Comparison of ENCODE assay signal across 19 cellular contexts in the genomic region with DNA sequence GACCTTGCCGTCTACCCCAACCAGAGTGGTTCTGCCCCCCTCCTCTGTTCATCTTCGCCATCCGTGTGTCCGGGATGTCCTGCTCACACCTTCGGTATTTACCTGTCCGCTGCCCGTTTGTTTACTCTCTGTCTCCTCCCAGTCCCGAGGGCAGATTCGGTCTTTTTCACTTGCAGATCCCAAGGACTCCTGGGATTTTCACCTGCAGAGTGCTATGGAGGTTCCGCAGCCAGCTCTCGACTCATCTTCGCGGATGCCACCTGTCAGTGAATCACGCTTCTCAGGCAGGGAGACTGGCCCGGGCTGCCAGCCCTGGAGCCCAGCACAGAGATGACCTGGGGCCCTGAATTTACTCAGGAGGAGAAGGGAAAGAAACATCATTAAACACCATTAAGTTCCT. TPM values are rescaled to one million over a fixed set of nuclear protein-coding genes. Genes with fewer than 3 reads are reported as not detected.
DNase-seq lines count a peak whose midpoint lies in the region; ATAC-seq and TF ChIP-seq lines count a peak whose summit lies in the region.
"Had no signal": no experiment of that assay in that cellular context is flagged by ENCODE, and none has a peak within 500 bp of the region (broad histone marks: within the 10 kb centered on the region; RNA-seq: fewer than 3 reads in every experiment).

No MANE protein-coding gene starts in this region.

- H3K18ac ChIP-seq in IMR-90 (ENCODE audit: low read depth, low read length) (peak overlapping the region; percentile 35), neuronal stem cell (ENCODE audit: low read length) (no peak overlapping the region)

- WGBS in IMR-90 (ENCODE audit: extremely low coverage in 2 of 2, insufficient read length in 1 of 2), 2 experiments, result 80% methylated on average over 9 of the region's 15 CpGs; no CpG with 5 or more reads in 1 of the 2 experiments
- WGBS in esophagus squamous epithelium, 2 donors, result 72 to 81% methylated on average over 8 of the region's 15 CpGs
- no CpG with 5 or more reads among the region's 15 CpGs for WGBS in neuronal stem cell (ENCODE audit: extremely low coverage in 2 of 2, insufficient read length in 2 of 2, insufficient replicate concordance in 1 of 2), 2 donors
- WGBS in upper lobe of left lung, 2 donors, result 83 to 87% methylated on average over 14 to 15 of the region's 15 CpGs

- H3K9me1 ChIP-seq in IMR-90 (ENCODE audit: insufficient read depth, low read length), result peaks cover 24% of the 10 kb centered on the region

- H3K79me1 ChIP-seq in IMR-90 (ENCODE audit: low read depth in 1 of 2, low read length in 2 of 2) (peaks cover 17 to 69% of the 10 kb centered on the region in 2 experiments; a peak in 3 of 4 replicates), neuronal stem cell (ENCODE audit: low read depth, low read length) (peaks cover 3% of the 10 kb centered on the region)

- dilution Hi-C loops in IMR-90 (cut with HindIII; ENCODE audit: low sequenced_read_pairs, unreplicated experiment), result no loop called here

- peak overlapping the region; percentile 79 for H3K4ac ChIP-seq in IMR-90 (ENCODE audit: low read depth, low read length)
- H3K4ac ChIP-seq in neuronal stem cell (ENCODE audit: low read length), result no peak overlapping the region

- H3K9ac ChIP-seq in IMR-90 (ENCODE audit: low read depth, low read length) (no peak overlapping the region; the same call in 1 of the 2 replicates), neuronal stem cell (ENCODE audit: low read depth, low read length, poor library complexity) (no peak overlapping the region)

- H2BK120ac ChIP-seq in IMR-90 (ENCODE audit: low read depth, low read length) (peak overlapping the region; percentile 75), neuronal stem cell (ENCODE audit: low read depth, low read length) (no peak overlapping the region)

- H3K14ac ChIP-seq in IMR-90 (replicated peaks; ENCODE audit: low read depth, low read length) (peak overlapping the region; percentile 77), neuronal stem cell (ENCODE audit: low read length) (no peak overlapping the region)

- H3K56ac ChIP-seq in IMR-90 (ENCODE audit: extremely low read depth, insufficient read depth, low read length), result no peak overlapping the region

- H3K4me2 ChIP-seq in IMR-90 (ENCODE audit: low read depth, low read length) (no peak overlapping the region), neuronal stem cell (ENCODE audit: insufficient read depth, low read length, poor library complexity, severe bottlenecking) (no peak overlapping the region)

- peak overlapping the region; percentile 32 for H4K5ac ChIP-seq in IMR-90 (ENCODE audit: low read depth, low read length)

- in situ Hi-C loops in IMR-90 (cut with MboI; ENCODE audit: low sequenced_read_pairs), result no loop called here
- in situ Hi-C loops in GM13977 (cut with MboI; ENCODE audit: low pct_unique_long_range_greater_than_20kb, low sequenced_read_pairs, unreplicated experiment), result no loop called here

- peak overlapping the region; percentile 64; the same call in 1 of the 2 replicates for H2BK20ac ChIP-seq in IMR-90 (ENCODE audit: low read depth, low read length)

- H3K27ac ChIP-seq in IMR-90 (ENCODE audit: insufficient read depth, low read length) (peak overlapping the region; percentile 13; the same call in 1 of the 2 replicates), esophagus squamous epithelium (peak overlapping the region; percentile 69 to 93 (median 92)), neuronal stem cell (replicated peaks; ENCODE audit: low read length) (no peak overlapping the region), upper lobe of left lung (peak overlapping the region; percentile 71 to 86 (median 76))
- H3K27ac ChIP-seq: SJCRH30 had no signal

- H3K23ac ChIP-seq in IMR-90 (ENCODE audit: low read depth, low read length) (peak overlapping the region; percentile 32), neuronal stem cell (ENCODE audit: low read depth, low read length, poor library complexity) (peak overlapping the region; percentile 73)

- no peak overlapping the region for H2BK12ac ChIP-seq in neuronal stem cell (ENCODE audit: low read length)

- H2AK5ac ChIP-seq in IMR-90 (ENCODE audit: low read depth, low read length), result peak overlapping the region; percentile 65
- H2AK5ac ChIP-seq in neuronal stem cell (ENCODE audit: low read depth, low read length), result peak overlapping the region; percentile 46

- BruUV-seq in IMR-90 (replicated peaks; lab: Mats Ljungman, UMichigan), result no TSS peak

- no peak for ATAC-seq in IMR-90 (ENCODE audit: low read depth)
- no peak for ATAC-seq in upper lobe of left lung (ENCODE audit: low FRiP score in 2 of 2)
- no peak for ATAC-seq in GM21526 (IDR thresholded peaks at IDR 0.05; ENCODE audit: low FRiP score, unreplicated experiment)
- ATAC-seq: left colon had no signal

- no peaks in the 10 kb centered on the region for H3K9me3 ChIP-seq in IMR-90 (ENCODE audit: control insufficient read depth, insufficient read depth, low read length)
- no peaks in the 10 kb centered on the region for H3K9me3 ChIP-seq in esophagus squamous epithelium
- no peaks in the 10 kb centered on the region for H3K9me3 ChIP-seq in neuronal stem cell (replicated peaks in 1 of 2; ENCODE audit: control insufficient read depth in 2 of 2, insufficient read depth in 1 of 2, low read depth in 1 of 2, low read length in 2 of 2)
- no peaks in the 10 kb centered on the region for H3K9me3 ChIP-seq in upper lobe of left lung
- H3K9me3 ChIP-seq: SJCRH30 had no signal

- intact Hi-C loops in IMR-90 (cut with micrococcal nuclease) (loop anchor here (10.0 kb wide), 1 partner anchor 203 kb away; no protein-coding TSS in a partner anchor), esophagus squamous epithelium (cut with DNase I) (no loop called here)

- H2AFZ ChIP-seq in IMR-90 (replicated peaks; ENCODE audit: low read length, poor library complexity) (no peak overlapping the region), neuronal stem cell (ENCODE audit: low read length) (no peak overlapping the region)

- H3K27me3 ChIP-seq in IMR-90 (ENCODE audit: control insufficient read depth, insufficient read depth, low read length) (no peaks in the 10 kb centered on the region), esophagus squamous epithelium (peaks cover 0 to 17% (median 0%) of the 10 kb centered on the region in 4 donors), neuronal stem cell (ENCODE audit: control insufficient read depth in 3 of 3, insufficient read depth in 3 of 3, low read depth in 1 of 3, low read length in 3 of 3) (peaks cover 0 to 51% (median 2%) of the 10 kb centered on the region in 3 experiments), upper lobe of left lung (no peaks in the 10 kb centered on the region)
- H3K27me3 ChIP-seq: SJCRH30 had no signal

- H2BK15ac ChIP-seq in IMR-90 (ENCODE audit: low read depth, low read length), result peak overlapping the region; percentile 81; the same call in 2 of the 3 replicates
- H2BK15ac ChIP-seq in neuronal stem cell (ENCODE audit: low read length), result no peak overlapping the region

- TF ChIP-seq RAD21 in IMR-90 (IDR thresholded peaks at IDR 0.05; ENCODE audit: low read length), result no peak

- DNase-seq in IMR-90, result no peak
- DNase-seq in esophagus squamous epithelium (lab: John Stamatoyannopoulos, UW), result no peak
- no peak for DNase-seq in neuronal stem cell (ENCODE audit: low spot score)
- no peak for DNase-seq in upper lobe of left lung
- no peak for DNase-seq in pons (ENCODE audit: low spot score)
- DNase-seq in GM13977 (ENCODE audit: low spot score), result no peak
- DNase-seq: activated B cell treated with CpG ODN at 0.5 μM for 24 hours; activated CD8-positive, alpha-beta memory T cell treated with anti-CD3 and anti-CD28 coated beads for 24 hours; central memory CD4-positive, alpha-beta T cell; effector CD8-positive, alpha-beta T cell; KG1; left colon; naive B cell; NCI-H1092 treated with DMSO at 0.1 percent for 48 hours; NCI-H69; SJCRH30; stimulated activated CD4-positive, alpha-beta T cell treated with anti-CD3 and anti-CD28 coated beads, Interleukin-15, amount 100 ng/mL, for 24 hours; T-helper 2 cell had no signal

- TF ChIP-seq EP300 in upper lobe of left lung (IDR thresholded peaks at IDR 0.05), result no peak

- peak overlapping the region; percentile 63 for H2AK9ac ChIP-seq in IMR-90 (replicated peaks; ENCODE audit: low read depth, low read length, poor library complexity)

- TF ChIP-seq POLR2A in IMR-90 (IDR thresholded peaks at IDR 0.05; ENCODE audit: low read depth, low read length) (no peak), esophagus squamous epithelium (IDR thresholded peaks at IDR 0.05) (no peak), upper lobe of left lung (IDR thresholded peaks at IDR 0.05) (no peak)

- H2BK5ac ChIP-seq in IMR-90 (ENCODE audit: low read depth, low read length, poor library complexity, severe bottlenecking) (peak overlapping the region; percentile 64), neuronal stem cell (ENCODE audit: low read length) (no peak overlapping the region)

- CTCF ChIA-PET in IMR-90 (lab: Yijun Ruan, JAX), result no interaction called here

- H4K8ac ChIP-seq in IMR-90 (ENCODE audit: low read depth in 2 of 2, low read length in 2 of 2), result peak overlapping the region; percentile 50 to 77; a peak in 2 of 4 replicates
- H4K8ac ChIP-seq in neuronal stem cell (ENCODE audit: low read depth, low read length), result no peak overlapping the region

- H4K91ac ChIP-seq in IMR-90 (ENCODE audit: insufficient read depth, low read depth, low read length) (peak overlapping the region; percentile 43), neuronal stem cell (ENCODE audit: low read depth, low read length, poor library complexity) (no peak overlapping the region)

- TF ChIP-seq CTCF in IMR-90 (conservative IDR thresholded peaks at IDR 0.05; ENCODE audit: low read depth, low read length) (no peak), esophagus squamous epithelium (IDR thresholded peaks at IDR 0.05) (no peak), upper lobe of left lung (IDR thresholded peaks at IDR 0.05) (no peak), GM13977 (IDR thresholded peaks at IDR 0.05; ENCODE audit: extremely low read depth, insufficient read depth, missing control alignments) (no peak)

- peaks cover 7% of the 10 kb centered on the region; the same call in 1 of the 2 replicates for H3K36me3 ChIP-seq in IMR-90 (ENCODE audit: control insufficient read depth, insufficient read depth, low read length)
- H3K36me3 ChIP-seq in esophagus squamous epithelium, result no peaks in the 10 kb centered on the region
- no peaks in the 10 kb centered on the region for H3K36me3 ChIP-seq in neuronal stem cell (replicated peaks in 1 of 2; ENCODE audit: control insufficient read depth in 2 of 2, insufficient read depth in 2 of 2, low read length in 2 of 2)
- H3K36me3 ChIP-seq in upper lobe of left lung, result no peaks in the 10 kb centered on the region
- H3K36me3 ChIP-seq: SJCRH30 had no signal

- peaks cover 3% of the 10 kb centered on the region; the same call in 1 of the 2 replicates for H4K20me1 ChIP-seq in IMR-90 (ENCODE audit: insufficient read depth, low read length)

- POLR2A ChIA-PET in IMR-90 (lab: Charles Lee; ENCODE audit: unreplicated experiment), result no interaction called here

- H3K4me1 ChIP-seq in IMR-90 (ENCODE audit: control insufficient read depth, insufficient read depth, low read length) (peaks cover 35% of the 10 kb centered on the region), esophagus squamous epithelium (peaks cover 0 to 90% (median 36%) of the 10 kb centered on the region in 3 donors), neuronal stem cell (ENCODE audit: control insufficient read depth in 2 of 2, insufficient read depth in 1 of 2, low read depth in 1 of 2, low read length in 2 of 2) (peaks cover 1 to 6% of the 10 kb centered on the region in 2 donors), upper lobe of left lung (peaks cover 0 to 13% (median 10%) of the 10 kb centered on the region in 4 donors)
- H3K4me1 ChIP-seq: SJCRH30 had no signal

- H3K4me3 ChIP-seq in IMR-90 (ENCODE audit: insufficient read depth, low read depth, low read length), result no peak overlapping the region
- no peak overlapping the region for H3K4me3 ChIP-seq in esophagus squamous epithelium
- no peak overlapping the region for H3K4me3 ChIP-seq in neuronal stem cell (ENCODE audit: low read length in 2 of 2)
- H3K4me3 ChIP-seq in upper lobe of left lung, result no peak overlapping the region
- H3K4me3 ChIP-seq: SJCRH30 had no signal

RNA-seq across cellular contexts. Expression of a gene that starts 8.1 kb away (rescaled TPM):
- total RNA-seq in IMR-90 (2012; rRNA removed) (35.0 and 37.5 TPM in 2 replicates), esophagus squamous epithelium (100 to 1,000 TPM in 1 of 4 donors, 10 to 100 TPM in 2, 1 to 10 TPM in 1; 6.0 to 166 (median 24.2) TPM), upper lobe of left lung (100 to 1,000 TPM in 1 of 6 donors, 10 to 100 TPM in 5; 30.2 to 109 (median 80.8) TPM)
- 21.3 and 23.1 TPM in 2 replicates for polyA plus RNA-seq in IMR-90 (2012; rRNA removed)
- polyA plus RNA-seq in IMR-90 (2012; cell fraction: cytosol; rRNA removed), result 17.6 and 30.1 TPM in 2 replicates
- polyA plus RNA-seq in IMR-90 (2012; cell fraction: nucleus; rRNA removed; ENCODE audit: low replicate concordance), result 26.7 and 30.7 TPM in 2 replicates
- 0.14 TPM for polyA plus RNA-seq in neuronal stem cell (2013, experiment 1 of 2)
- polyA plus RNA-seq in neuronal stem cell (2013, experiment 2 of 2), result 0.12 TPM
- total RNA-seq: activated B cell treated with CpG ODN at 0.5 μM for 24 hours had no signal
